Comparison of ENCODE assay signal across 36 cellular contexts in genomic region chr14:59166258-59166657, GRCh38.
"Had no signal": no experiment of that assay in that cellular context is flagged by ENCODE, and none has a peak within 500 bp of the region (broad histone marks: within the 10 kb centered on the region; RNA-seq: fewer than 3 reads in every experiment).

No MANE protein-coding gene starts in this region.

- H3K4me3 ChIP-seq: MG63 had no signal

- H3K9me3 ChIP-seq: MG63 had no signal

- DNase-seq: Karpas-422, Kasumi-1, MG63, MM.1S, MV-4-11, NCI-H1048, NCI-H1092, NCI-H1092 treated with DMSO at 0.1 percent for 48 hours, NCI-H1105, NCI-H1105 treated with DMSO at 0.1 percent for 48 hours, NCI-H1417, NCI-H1417 treated with DMSO at 0.1 percent for 48 hours, NCI-H1436, NCI-H1436 treated with DMSO at 0.1 percent for 48 hours, NCI-H146, NCI-H1694, NCI-H1694 treated with DMSO at 0.1 percent for 48 hours, NCI-H187, NCI-H187 treated with DMSO at 0.1 percent for 48 hours, NCI-H1930, NCI-H2029, NCI-H2029 treated with DMSO at 0.1 percent for 48 hours, NCI-H2081, NCI-H2081 treated with DMSO at 0.1 percent for 48 hours, NCI-H2107, NCI-H2171, NCI-H2171 treated with DMSO at 0.1 percent for 48 hours, NCI-H2227 treated with DMSO at 0.1 percent for 48 hours, NCI-H226, NCI-H345, NCI-H446, NCI-H446 treated with DMSO at 0.1 percent for 48 hours, NCI-H510A, NCI-H510A treated with DMSO at 0.1 percent for 48 hours, NCI-H524, NCI-H524 treated with DMSO at 0.1 percent for 48 hours had no signal

- H3K27me3 ChIP-seq: MG63 had no signal

- H3K36me3 ChIP-seq: MG63 had no signal
